In the genomic region with DNA sequence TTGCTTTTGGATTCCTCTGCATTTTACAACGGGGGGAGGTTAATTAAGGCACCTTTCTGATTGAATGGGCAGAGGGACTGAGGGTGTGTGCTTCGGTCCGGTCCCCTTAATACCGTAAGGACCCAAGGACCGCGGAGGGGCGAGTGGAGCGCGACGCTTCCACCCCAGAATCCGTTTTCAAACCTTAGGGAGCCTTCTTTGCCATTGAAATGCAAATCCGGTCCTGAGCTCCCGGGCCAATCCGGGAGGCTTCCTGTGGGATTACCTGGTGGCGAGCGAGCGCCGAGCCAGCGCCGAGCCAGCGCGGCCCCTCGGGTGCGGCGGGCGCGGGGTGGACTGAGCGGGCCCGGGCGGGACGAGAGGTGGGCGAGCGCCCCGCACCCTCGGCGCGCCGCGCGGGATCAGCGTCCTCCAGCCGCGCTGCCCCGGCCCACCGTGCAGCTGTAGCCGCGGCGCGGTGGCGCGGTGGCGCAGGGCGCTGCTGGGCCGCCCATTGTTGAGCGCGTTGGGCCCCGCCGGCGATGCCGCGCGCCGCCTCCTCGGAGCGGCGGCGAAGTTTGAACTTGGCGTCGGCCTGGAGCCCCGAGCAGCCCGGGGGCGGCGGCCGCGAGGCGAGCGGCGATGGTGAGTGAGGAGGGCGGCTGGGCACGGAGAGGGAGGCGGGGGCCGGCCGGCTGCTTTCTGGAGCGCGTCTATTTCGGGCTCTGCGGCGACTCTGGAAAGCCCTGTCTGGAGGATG, we compare ENCODE assay signal across 8 cellular contexts.
DNase-seq lines count a peak whose midpoint lies in the region; ATAC-seq lines count a peak whose summit lies in the region.

No MANE protein-coding gene starts in this region.

- H3K27ac Mint-ChIP-seq in CD8-positive, alpha-beta memory T cell = peak overlapping the region in 1 of 8 donors; percentile 46
- no peak overlapping the region for H3K27ac Mint-ChIP-seq in activated T-helper 1 cell treated with anti-CD3 and anti-CD28 coated beads, Interleukin-12 subunit alpha, Interleukin-12 subunit beta, Interleukin-2, Interleukin-4 antibody, amounts not matched to agents 30 ng/mL and 10 ng/mL and 1 ng/mL, durations not matched to agents 14 hours and 24 hours and 36 hours

- peak overlapping the region; percentile 73 for H2BK12ac ChIP-seq in trophoblast cell (ENCODE audit: low read length)

- no peak for DNase-seq in CD8-positive, alpha-beta memory T cell
- peak; percentile 50 for DNase-seq in NCI-H1105 (lab: John Stamatoyannopoulos, UW)
- no peak for DNase-seq in activated T-helper 1 cell treated with anti-CD3 and anti-CD28 coated beads, Interleukin-12 subunit alpha, Interleukin-12 subunit beta, Interleukin-2, Interleukin-4 antibody, amounts not matched to agents 30 ng/mL and 10 ng/mL and 1 ng/mL, durations not matched to agents 14 hours and 24 hours and 36 hours (ENCODE audit: low spot score)
- DNase-seq in Right ventricle myocardium inferior (ENCODE audit: missing footprints) = peak; percentile 69
- DNase-seq in trophoblast cell = peak; percentile 43 to 74
- DNase-seq in H4 (ENCODE audit: low spot score) = no peak

- H4K8ac ChIP-seq in trophoblast cell (ENCODE audit: low read depth, low read length) = peak overlapping the region; percentile 93

- peak overlapping the region; percentile 74 for H3K18ac ChIP-seq in trophoblast cell (ENCODE audit: low read length)

- peaks cover 27% of the 10 kb centered on the region for H3K27me3 ChIP-seq in CD8-positive, alpha-beta memory T cell (ENCODE audit: insufficient read depth, low read length, poor library complexity, severe bottlenecking)
- H3K27me3 ChIP-seq in trophoblast cell (ENCODE audit: insufficient read depth, low read length) = no peaks in the 10 kb centered on the region

- H3K79me1 ChIP-seq in trophoblast cell (ENCODE audit: low read length) = peaks cover 8% of the 10 kb centered on the region

- peak overlapping the region; percentile 92 for H2AFZ ChIP-seq in trophoblast cell (ENCODE audit: insufficient read depth, low read length, poor library complexity)

- H3K4me1 Mint-ChIP-seq in CD8-positive, alpha-beta memory T cell = peaks cover 14 to 22% (median 15%) of the 10 kb centered on the region in 3 donors
- peaks cover 27% of the 10 kb centered on the region for H3K4me1 Mint-ChIP-seq in activated T-helper 1 cell treated with anti-CD3 and anti-CD28 coated beads, Interleukin-12 subunit alpha, Interleukin-12 subunit beta, Interleukin-2, Interleukin-4 antibody, amounts not matched to agents 30 ng/mL and 10 ng/mL and 1 ng/mL, durations not matched to agents 14 hours and 24 hours and 36 hours (ENCODE audit: low read depth)

- peak overlapping the region; percentile 93 for H3K4me2 ChIP-seq in trophoblast cell (ENCODE audit: low read length)

- H3K36me3 ChIP-seq in CD8-positive, alpha-beta memory T cell (ENCODE audit: insufficient read depth, low read length) = no peaks in the 10 kb centered on the region
- no peaks in the 10 kb centered on the region for H3K36me3 ChIP-seq in trophoblast cell (ENCODE audit: control insufficient read depth in 1 of 2, insufficient read depth in 2 of 2, low read length in 2 of 2)

- peaks cover 6% of the 10 kb centered on the region for H3K4me1 ChIP-seq in CD8-positive, alpha-beta memory T cell (ENCODE audit: insufficient read depth, low read length)
- peaks cover 0 to 7% of the 10 kb centered on the region in 2 experiments for H3K4me1 ChIP-seq in trophoblast cell (ENCODE audit: control insufficient read depth in 1 of 2, insufficient read depth in 2 of 2, low read length in 2 of 2)

- peak overlapping the region; percentile 87 for H2BK5ac ChIP-seq in trophoblast cell (ENCODE audit: low read depth, low read length, poor library complexity)

- no peak overlapping the region for H3K4me3 ChIP-seq in CD8-positive, alpha-beta memory T cell (ENCODE audit: low read length)
- peak overlapping the region; percentile 93 for H3K4me3 ChIP-seq in trophoblast cell (ENCODE audit: low read depth, low read length)

- intact Hi-C loops in activated T-helper 1 cell treated with anti-CD3 and anti-CD28 coated beads, Interleukin-12 subunit alpha, Interleukin-12 subunit beta, Interleukin-2, Interleukin-4 antibody, amounts not matched to agents 30 ng/mL and 10 ng/mL and 1 ng/mL, durations not matched to agents 14 hours and 24 hours and 36 hours (cut with micrococcal nuclease) = loop anchor here (10.0 kb wide), 3 partner anchors 144 to 346 kb away; no protein-coding TSS in a partner anchor
- intact Hi-C loops in Right ventricle myocardium inferior (cut with DNase I) = no loop called here

- ATAC-seq in GM21390 (IDR thresholded peaks at IDR 0.05; ENCODE audit: unreplicated experiment) (peak; percentile 51), Right ventricle myocardium inferior (peak; percentile 79), GM19395 (IDR thresholded peaks at IDR 0.05; ENCODE audit: unreplicated experiment) (no peak)

- no peak overlapping the region for H3K23ac ChIP-seq in trophoblast cell (ENCODE audit: low read length)

- no peaks in the 10 kb centered on the region for H3K9me3 ChIP-seq in CD8-positive, alpha-beta memory T cell (ENCODE audit: low read length)
- H3K9me3 ChIP-seq in trophoblast cell (ENCODE audit: insufficient read depth, low read depth, low read length) = no peaks in the 10 kb centered on the region

- peak overlapping the region; percentile 7 to 78 (median 60) for H3K4me3 Mint-ChIP-seq in CD8-positive, alpha-beta memory T cell
- H3K4me3 Mint-ChIP-seq in activated T-helper 1 cell treated with anti-CD3 and anti-CD28 coated beads, Interleukin-12 subunit alpha, Interleukin-12 subunit beta, Interleukin-2, Interleukin-4 antibody, amounts not matched to agents 30 ng/mL and 10 ng/mL and 1 ng/mL, durations not matched to agents 14 hours and 24 hours and 36 hours = peak overlapping the region; percentile 72

- H3K9ac ChIP-seq in trophoblast cell (ENCODE audit: low read length) = peak overlapping the region; percentile 95

- POLR2A ChIA-PET in CD8-positive, alpha-beta memory T cell (lab: Charles Lee) = no interaction called here

- H3K4ac ChIP-seq in trophoblast cell (ENCODE audit: low read depth, low read length) = peak overlapping the region; percentile 98

- H3K14ac ChIP-seq in trophoblast cell (ENCODE audit: low read length) = peak overlapping the region; percentile 97

- H2AK5ac ChIP-seq in trophoblast cell (ENCODE audit: low read length) = no peak overlapping the region

- no CpG with 5 or more reads among the region's 88 CpGs for WGBS in trophoblast cell (ENCODE audit: extremely low coverage, insufficient coverage, insufficient read length)

- H3K79me2 ChIP-seq in trophoblast cell (ENCODE audit: control insufficient read depth, insufficient read depth, low read length, poor library complexity) = peaks cover 7% of the 10 kb centered on the region

- H2BK120ac ChIP-seq in trophoblast cell (ENCODE audit: insufficient read depth, low read length, poor library complexity) = peak overlapping the region; percentile 90

- H3K27ac ChIP-seq in CD8-positive, alpha-beta memory T cell (ENCODE audit: low read depth, low read length) = no peak overlapping the region
- peak overlapping the region; percentile 77 for H3K27ac ChIP-seq in trophoblast cell (ENCODE audit: low read depth, low read length)

- H4K12ac ChIP-seq in trophoblast cell (ENCODE audit: low read depth, low read length) = peak overlapping the region; percentile 94

- H3K36me3 Mint-ChIP-seq in CD8-positive, alpha-beta memory T cell = no peaks in the 10 kb centered on the region
- H3K36me3 Mint-ChIP-seq in activated T-helper 1 cell treated with anti-CD3 and anti-CD28 coated beads, Interleukin-12 subunit alpha, Interleukin-12 subunit beta, Interleukin-2, Interleukin-4 antibody, amounts not matched to agents 30 ng/mL and 10 ng/mL and 1 ng/mL, durations not matched to agents 14 hours and 24 hours and 36 hours (ENCODE audit: low read depth) = peaks cover 1% of the 10 kb centered on the region

- no peaks in the 10 kb centered on the region for H3K9me3 Mint-ChIP-seq in CD8-positive, alpha-beta memory T cell
- no peaks in the 10 kb centered on the region for H3K9me3 Mint-ChIP-seq in activated T-helper 1 cell treated with anti-CD3 and anti-CD28 coated beads, Interleukin-12 subunit alpha, Interleukin-12 subunit beta, Interleukin-2, Interleukin-4 antibody, amounts not matched to agents 30 ng/mL and 10 ng/mL and 1 ng/mL, durations not matched to agents 14 hours and 24 hours and 36 hours

- peak overlapping the region; percentile 95 for H4K91ac ChIP-seq in trophoblast cell (ENCODE audit: low read depth, low read length)

- CTCF ChIA-PET in CD8-positive, alpha-beta memory T cell (lab: Charles Lee) = no interaction called here

- H3K27me3 Mint-ChIP-seq in CD8-positive, alpha-beta memory T cell = peaks cover 37 to 74% of the 10 kb centered on the region in 2 donors
- H3K27me3 Mint-ChIP-seq in activated T-helper 1 cell treated with anti-CD3 and anti-CD28 coated beads, Interleukin-12 subunit alpha, Interleukin-12 subunit beta, Interleukin-2, Interleukin-4 antibody, amounts not matched to agents 30 ng/mL and 10 ng/mL and 1 ng/mL, durations not matched to agents 14 hours and 24 hours and 36 hours (ENCODE audit: insufficient read depth) = peaks cover 74% of the 10 kb centered on the region

Comparison
In these comparisons a context has a peak if more than half of its experiments do, and no peak if none do; other contexts are left out.
1. DNase-seq: peak in NCI-H1105 (single experiment), Right ventricle myocardium inferior (single experiment) and trophoblast cell (2 of 2); none in CD8-positive, alpha-beta memory T cell (0 of 5), activated T-helper 1 cell treated with anti-CD3 and anti-CD28 coated beads, Interleukin-12 subunit alpha, Interleukin-12 subunit beta, Interleukin-2, Interleukin-4 antibody, amounts not matched to agents 30 ng/mL and 10 ng/mL and 1 ng/mL, durations not matched to agents 14 hours and 24 hours and 36 hours (single experiment) and H4 (single experiment).